24 cellular contexts compared by ENCODE assay signal in genomic region chr7:42597296-42597695, GRCh38.
"Had no signal": no experiment of that assay in that cellular context is flagged by ENCODE, and none has a peak within 500 bp of the region (broad histone marks: within the 10 kb centered on the region; RNA-seq: fewer than 3 reads in every experiment).

No MANE protein-coding gene starts in this region.

- H3K27ac Mint-ChIP-seq: activated CD8-positive, alpha-beta T cell treated with anti-CD3 and anti-CD28 coated beads, Interleukin-2, amount 10 ng/mL, durations not matched to agents 7 days and 5 days; activated naive CD8-positive, alpha-beta T cell treated with anti-CD3 and anti-CD28 coated beads, Interleukin-2, amount 10 ng/mL, durations not matched to agents 7 days and 5 days; T-helper 1 cell treated with Interleukin-12 subunit alpha and Interleukin-12 subunit beta and Interleukin-4 antibody, amounts not matched to agents 30 μg/mL and 1 μg/mL, for 36 hours had no signal

- H3K9me3 Mint-ChIP-seq: activated naive CD8-positive, alpha-beta T cell treated with anti-CD3 and anti-CD28 coated beads, Interleukin-2, amount 10 ng/mL, durations not matched to agents 7 days and 5 days; T-helper 1 cell treated with Interleukin-12 subunit alpha and Interleukin-12 subunit beta and Interleukin-4 antibody, amounts not matched to agents 30 μg/mL and 1 μg/mL, for 36 hours had no signal

- H3K4me3 ChIP-seq: adrenal gland had no signal

- H3K9me3 ChIP-seq: adrenal gland had no signal

- H3K27ac ChIP-seq: adrenal gland had no signal

- H3K36me3 Mint-ChIP-seq: activated naive CD8-positive, alpha-beta T cell treated with anti-CD3 and anti-CD28 coated beads, Interleukin-2, amount 10 ng/mL, durations not matched to agents 7 days and 5 days had no signal

- H3K4me3 Mint-ChIP-seq: activated CD8-positive, alpha-beta T cell treated with anti-CD3 and anti-CD28 coated beads, Interleukin-2, amount 10 ng/mL, durations not matched to agents 7 days and 5 days; activated naive CD8-positive, alpha-beta T cell treated with anti-CD3 and anti-CD28 coated beads, Interleukin-2, amount 10 ng/mL, durations not matched to agents 7 days and 5 days; T-helper 1 cell treated with Interleukin-12 subunit alpha and Interleukin-12 subunit beta and Interleukin-4 antibody, amounts not matched to agents 30 μg/mL and 1 μg/mL, for 36 hours had no signal

- H3K27me3 Mint-ChIP-seq: activated naive CD8-positive, alpha-beta T cell treated with anti-CD3 and anti-CD28 coated beads, Interleukin-2, amount 10 ng/mL, durations not matched to agents 7 days and 5 days had no signal

- DNase-seq: activated CD4-positive, alpha-beta T cell treated with anti-CD3 and anti-CD28 coated beads for 48 hours; activated CD4-positive, alpha-beta T cell treated with anti-CD3 and anti-CD28 coated beads, Interleukin-2, amount 50 U/mL, for 4 hours; activated CD8-positive, alpha-beta memory T cell treated with anti-CD3 and anti-CD28 coated beads, Interleukin-2, amount 50 U/mL, for 48 hours; activated CD8-positive, alpha-beta T cell treated with anti-CD3 and anti-CD28 coated beads, Interleukin-2, amount 10 ng/mL, durations not matched to agents 7 days and 5 days; activated naive CD4-positive, alpha-beta T cell treated with anti-CD3 and anti-CD28 coated beads, Interleukin-2, amount 50 U/mL, for 16 hours; activated naive CD8-positive, alpha-beta T cell treated with anti-CD3 and anti-CD28 coated beads, Interleukin-2, amount 10 ng/mL, durations not matched to agents 7 days and 5 days; activated T-cell treated with anti-CD3 and anti-CD28 coated beads, Interleukin-2, amount 50 U/mL, for 1 hour; adrenal gland; anterior cingulate cortex; central memory CD4-positive, alpha-beta T cell; NCI-H1092; NCI-H1417 treated with DMSO at 0.1 percent for 48 hours; NCI-H1694; NCI-H2029; NCI-H2107; NCI-H2171 treated with DMSO at 0.1 percent for 48 hours; NCI-H226; NCI-H526 treated with DMSO at 0.1 percent for 48 hours; NK-92 treated with Interleukin-12 subunit alpha and Interleukin-12 subunit beta, amount 100 ng/mL, for 24 hours; OCI-M1; SHP77 treated with DMSO at 0.1 percent for 48 hours had no signal

- H3K4me1 ChIP-seq: adrenal gland had no signal

- H3K4me1 Mint-ChIP-seq: activated naive CD8-positive, alpha-beta T cell treated with anti-CD3 and anti-CD28 coated beads, Interleukin-2, amount 10 ng/mL, durations not matched to agents 7 days and 5 days had no signal

- H3K36me3 ChIP-seq: adrenal gland had no signal

- H3K27me3 ChIP-seq: adrenal gland had no signal

- ATAC-seq: activated CD4-positive, CD25-positive, alpha-beta regulatory T cell treated with anti-CD3 and anti-CD28 coated beads, Interleukin-2, amount 50 U/mL, for 24 hours; activated CD8-positive, alpha-beta T cell treated with anti-CD3 and anti-CD28 coated beads, Interleukin-2, amount 10 ng/mL, durations not matched to agents 7 days and 5 days; Panc1 had no signal
